Comparison of ENCODE assay signal across 15 cellular contexts in the genomic region with DNA sequence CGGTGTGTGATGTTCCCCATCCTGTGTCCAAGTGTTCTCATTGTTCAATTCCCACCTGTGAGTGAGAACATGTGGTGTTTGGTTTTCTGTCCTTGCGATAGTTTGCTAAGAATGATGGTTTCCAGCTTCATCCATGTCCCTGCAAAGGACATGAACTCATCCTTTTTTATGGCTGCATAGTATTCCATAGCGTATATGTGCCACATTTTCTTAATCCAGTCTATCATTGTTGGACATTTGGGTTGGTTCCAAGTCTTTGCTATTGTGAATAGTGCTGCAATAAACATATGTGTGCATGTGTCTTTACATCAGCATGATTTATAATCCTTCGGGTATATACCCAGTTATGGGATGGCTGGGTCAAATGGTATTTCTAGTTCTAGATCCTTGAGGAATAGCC. TPM values are rescaled to one million over a fixed set of nuclear protein-coding genes. Genes with fewer than 3 reads are reported as not detected.
"Had no signal": no experiment of that assay in that cellular context is flagged by ENCODE, and none has a peak within 500 bp of the region (broad histone marks: within the 10 kb centered on the region; RNA-seq: fewer than 3 reads in every experiment).

No MANE protein-coding gene starts in this region.

RNA-seq across cellular contexts. Expression of gene CXCL9, which starts 45.2 kb away (rescaled TPM):
- total RNA-seq: dermis microvascular lymphatic vessel endothelial cell, endodermal cell, esophagus mucosa, glomerular endothelial cell, kidney epithelial cell, lung microvascular endothelial cell, mesothelial cell of epicardium, myocyte had no signal

RNA-seq across cellular contexts. Expression of gene PPEF2, which starts 59.8 kb away (rescaled TPM):
- total RNA-seq: colonic mucosa, dermis microvascular lymphatic vessel endothelial cell, endodermal cell, esophagus mucosa, glomerular endothelial cell, heart right ventricle, kidney epithelial cell, left cardiac atrium, left lung, left ventricle myocardium superior, lower lobe of right lung, mesenteric fat pad, mesothelial cell of epicardium, myocyte had no signal
- polyA plus RNA-seq: heart right ventricle had no signal
